Comparison of ENCODE assay signal across 7 cellular contexts in the genomic region with DNA sequence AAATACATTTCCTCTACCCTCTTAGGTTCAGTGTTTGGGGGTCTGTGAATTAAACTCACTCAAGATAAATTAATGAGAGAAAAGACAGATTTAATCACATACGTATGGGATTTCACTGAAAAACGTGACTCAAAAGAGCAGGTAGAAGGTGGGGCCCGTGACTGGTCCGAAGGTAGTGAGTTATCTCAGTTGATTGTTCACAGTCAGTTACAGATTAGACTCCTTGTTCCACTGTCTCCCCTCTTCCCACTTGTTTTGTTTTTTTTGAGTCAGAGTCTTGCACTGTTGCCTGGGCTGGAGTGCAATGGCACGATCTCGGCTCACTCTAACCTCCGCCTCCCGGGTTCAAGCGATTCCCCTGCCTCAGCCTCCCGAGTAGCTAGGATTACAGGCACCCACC.
DNase-seq lines count a peak whose midpoint lies in the region; ATAC-seq and TF ChIP-seq lines count a peak whose summit lies in the region.
"Not testable (repeated sequence)": the region's sequence is repeated elsewhere in the genome, so short reads cannot be mapped to it uniquely, and the experiment has no call there.

No MANE protein-coding gene starts in this region.

- H3F3A ChIP-seq in DOHH2 (ENCODE audit: control insufficient read depth, insufficient read depth) = peaks cover 70% of the 10 kb centered on the region

- peaks cover 48% of the 10 kb centered on the region for H3K36me3 ChIP-seq in DOHH2 (ENCODE audit: control insufficient read depth, low read length)
- H3K36me3 ChIP-seq in OCI-LY3 (replicated peaks; ENCODE audit: low read depth, low read length); esophagus squamous epithelium: not testable (repeated sequence)

- peaks cover 98% of the 10 kb centered on the region for H3K4me1 Mint-ChIP-seq in activated CD4-positive, alpha-beta T cell treated with anti-CD3 and anti-CD28 coated beads, Interleukin-2, amount 10 ng/mL, durations not matched to agents 7 days and 5 days
- peaks cover 100% of the 10 kb centered on the region for H3K4me1 Mint-ChIP-seq in activated naive CD4-positive, alpha-beta T cell treated with anti-CD3 and anti-CD28 coated beads, Interleukin-2, amount 10 ng/mL, durations not matched to agents 7 days and 5 days
- H3K4me1 Mint-ChIP-seq in natural killer cell treated with Interleukin-12 subunit alpha and Interleukin-12 subunit beta and Interleukin-15 and Interleukin-18, amount 100 ng/mL, for 72 hours (ENCODE audit: low read depth in 2 of 2) = peaks cover 78 to 79% of the 10 kb centered on the region in 2 donors

- not testable (repeated sequence) for TF ChIP-seq POLR2A in esophagus squamous epithelium (IDR thresholded peaks at IDR 0.05)

- not testable (repeated sequence) for ATAC-seq in natural killer cell treated with Interleukin-12 subunit alpha and Interleukin-12 subunit beta and Interleukin-15 and Interleukin-18, amount 100 ng/mL, for 72 hours

- not testable (repeated sequence) for H3K9me3 Mint-ChIP-seq in activated CD4-positive, alpha-beta T cell treated with anti-CD3 and anti-CD28 coated beads, Interleukin-2, amount 10 ng/mL, durations not matched to agents 7 days and 5 days; activated naive CD4-positive, alpha-beta T cell treated with anti-CD3 and anti-CD28 coated beads, Interleukin-2, amount 10 ng/mL, durations not matched to agents 7 days and 5 days; natural killer cell treated with Interleukin-12 subunit alpha and Interleukin-12 subunit beta and Interleukin-15 and Interleukin-18, amount 100 ng/mL, for 72 hours

- WGBS in esophagus squamous epithelium, 2 donors = 73 to 84% methylated on average over 10 of the region's 10 CpGs

- not testable (repeated sequence) for DNase-seq in activated CD4-positive, alpha-beta T cell treated with anti-CD3 and anti-CD28 coated beads, Interleukin-2, amount 10 ng/mL, durations not matched to agents 7 days and 5 days; activated naive CD4-positive, alpha-beta T cell treated with anti-CD3 and anti-CD28 coated beads, Interleukin-2, amount 10 ng/mL, durations not matched to agents 7 days and 5 days; esophagus squamous epithelium (lab: John Stamatoyannopoulos, UW); natural killer cell treated with Interleukin-12 subunit alpha and Interleukin-12 subunit beta and Interleukin-15 and Interleukin-18, amount 100 ng/mL, for 72 hours (ENCODE audit: low spot score)
- peak; percentile 66 for DNase-seq in stimulated activated CD8-positive, alpha-beta memory T cell treated with anti-CD3 and anti-CD28 coated beads, Interleukin-4, amount 100 ng/mL, for 48 hours

- not testable (repeated sequence) for H3K9me3 ChIP-seq in DOHH2 (ENCODE audit: control insufficient read depth, insufficient read depth, low read length); esophagus squamous epithelium
- H3K9me3 ChIP-seq in OCI-LY3 (ENCODE audit: insufficient read depth, low read length) = peaks cover 45% of the 10 kb centered on the region; the same call in 1 of the 2 replicates

- peak overlapping the region; percentile 65 for H3K4me3 Mint-ChIP-seq in activated CD4-positive, alpha-beta T cell treated with anti-CD3 and anti-CD28 coated beads, Interleukin-2, amount 10 ng/mL, durations not matched to agents 7 days and 5 days
- H3K4me3 Mint-ChIP-seq in activated naive CD4-positive, alpha-beta T cell treated with anti-CD3 and anti-CD28 coated beads, Interleukin-2, amount 10 ng/mL, durations not matched to agents 7 days and 5 days = peak overlapping the region; percentile 85
- peak overlapping the region; percentile 87 for H3K4me3 Mint-ChIP-seq in natural killer cell treated with Interleukin-12 subunit alpha and Interleukin-12 subunit beta and Interleukin-15 and Interleukin-18, amount 100 ng/mL, for 72 hours

- intact Hi-C loops in esophagus squamous epithelium (cut with DNase I) = not testable (repeated sequence)

- not testable (repeated sequence) for H3K27me3 ChIP-seq in DOHH2 (ENCODE audit: control insufficient read depth, low read length); OCI-LY3 (ENCODE audit: low read depth, low read length); esophagus squamous epithelium

- not testable (repeated sequence) for H4K20me1 ChIP-seq in DOHH2 (ENCODE audit: control insufficient read depth, insufficient read depth, low read depth, low read length); OCI-LY3 (ENCODE audit: insufficient read depth, low read length)

- TF ChIP-seq CTCF in DOHH2 (IDR thresholded peaks at IDR 0.05; ENCODE audit: low read depth, low read length, poor library complexity, severe bottlenecking); OCI-LY3 (IDR thresholded peaks at IDR 0.05; ENCODE audit: low read depth, low read length); esophagus squamous epithelium (IDR thresholded peaks at IDR 0.05): not testable (repeated sequence)

- peak overlapping the region; percentile 100 for H3K27ac ChIP-seq in DOHH2 (ENCODE audit: low read depth, low read length)
- peak overlapping the region; percentile 73 for H3K27ac ChIP-seq in OCI-LY3 (ENCODE audit: low read length)
- peak overlapping the region in 3 of 4 donors; percentile 64 to 88 (median 74) for H3K27ac ChIP-seq in esophagus squamous epithelium

- CTCF ChIA-PET in activated CD4-positive, alpha-beta T cell treated with anti-CD3 and anti-CD28 coated beads, Interleukin-2, amount 10 ng/mL, durations not matched to agents 7 days and 5 days (lab: Charles Lee) = interaction anchor here (0.7 to 4.3 kb wide), 7 partner anchors 9 to 53 kb away, joined by 3 to 34 read pairs (median 5); no protein-coding TSS in a partner anchor
- CTCF ChIA-PET in activated naive CD4-positive, alpha-beta T cell treated with anti-CD3 and anti-CD28 coated beads, Interleukin-2, amount 10 ng/mL, durations not matched to agents 7 days and 5 days (lab: Charles Lee) = interaction anchor here (0.7 to 3.2 kb wide), 4 partner anchors 11 to 901 kb away, joined by 3 to 27 read pairs (median 18); no protein-coding TSS in a partner anchor

- not testable (repeated sequence) for H3K27me3 Mint-ChIP-seq in activated CD4-positive, alpha-beta T cell treated with anti-CD3 and anti-CD28 coated beads, Interleukin-2, amount 10 ng/mL, durations not matched to agents 7 days and 5 days; activated naive CD4-positive, alpha-beta T cell treated with anti-CD3 and anti-CD28 coated beads, Interleukin-2, amount 10 ng/mL, durations not matched to agents 7 days and 5 days; natural killer cell treated with Interleukin-12 subunit alpha and Interleukin-12 subunit beta and Interleukin-15 and Interleukin-18, amount 100 ng/mL, for 72 hours

- H3K4me2 ChIP-seq in DOHH2 (ENCODE audit: low read length) (peak overlapping the region; percentile 97), OCI-LY3 (ENCODE audit: low read length) (peak overlapping the region; percentile 65)

- peak overlapping the region; percentile 97 for H3K27ac Mint-ChIP-seq in activated CD4-positive, alpha-beta T cell treated with anti-CD3 and anti-CD28 coated beads, Interleukin-2, amount 10 ng/mL, durations not matched to agents 7 days and 5 days
- peak overlapping the region; percentile 98 for H3K27ac Mint-ChIP-seq in activated naive CD4-positive, alpha-beta T cell treated with anti-CD3 and anti-CD28 coated beads, Interleukin-2, amount 10 ng/mL, durations not matched to agents 7 days and 5 days
- peak overlapping the region; percentile 92 for H3K27ac Mint-ChIP-seq in natural killer cell treated with Interleukin-12 subunit alpha and Interleukin-12 subunit beta and Interleukin-15 and Interleukin-18, amount 100 ng/mL, for 72 hours

- H3K36me3 Mint-ChIP-seq in activated CD4-positive, alpha-beta T cell treated with anti-CD3 and anti-CD28 coated beads, Interleukin-2, amount 10 ng/mL, durations not matched to agents 7 days and 5 days (ENCODE audit: low read depth) = peaks cover 44% of the 10 kb centered on the region
- H3K36me3 Mint-ChIP-seq in activated naive CD4-positive, alpha-beta T cell treated with anti-CD3 and anti-CD28 coated beads, Interleukin-2, amount 10 ng/mL, durations not matched to agents 7 days and 5 days = peaks cover 38% of the 10 kb centered on the region
- not testable (repeated sequence) for H3K36me3 Mint-ChIP-seq in natural killer cell treated with Interleukin-12 subunit alpha and Interleukin-12 subunit beta and Interleukin-15 and Interleukin-18, amount 100 ng/mL, for 72 hours

- peak overlapping the region; percentile 31; the same call in 1 of the 2 replicates for H3K9ac ChIP-seq in OCI-LY3 (ENCODE audit: low read length)

- H3K4me1 ChIP-seq in DOHH2 (ENCODE audit: control insufficient read depth, low read length) (peaks cover 97% of the 10 kb centered on the region), OCI-LY3 (ENCODE audit: low read length) (peaks cover 42% of the 10 kb centered on the region), esophagus squamous epithelium (peaks cover 80 to 98% (median 81%) of the 10 kb centered on the region in 3 donors)

- POLR2A ChIA-PET in activated CD4-positive, alpha-beta T cell treated with anti-CD3 and anti-CD28 coated beads, Interleukin-2, amount 10 ng/mL, durations not matched to agents 7 days and 5 days (lab: Charles Lee) = interaction anchor here (0.9 to 1.4 kb wide), 4 partner anchors 12 to 42 kb away, joined by 3 to 11 read pairs (median 4); no protein-coding TSS in a partner anchor

- H3K79me2 ChIP-seq in DOHH2 (ENCODE audit: control insufficient read depth, low read length) = peaks cover 24% of the 10 kb centered on the region
- H3K79me2 ChIP-seq in OCI-LY3 (ENCODE audit: low read length) = not testable (repeated sequence)

- H2AFZ ChIP-seq in OCI-LY3 (ENCODE audit: low read depth, low read length) = peak overlapping the region; percentile 94

- H3K4me3 ChIP-seq in DOHH2 (ENCODE audit: low read length) (peak overlapping the region; percentile 59), OCI-LY3 (ENCODE audit: low read length) (peak overlapping the region; percentile 31; the same call in 1 of the 2 replicates)
- H3K4me3 ChIP-seq in esophagus squamous epithelium = not testable (repeated sequence)

- H3K9me2 ChIP-seq in DOHH2 (replicated peaks; ENCODE audit: control insufficient read depth, low read length) = not testable (repeated sequence)
